1 cellular context compared by ENCODE assay signal in the genomic region with DNA sequence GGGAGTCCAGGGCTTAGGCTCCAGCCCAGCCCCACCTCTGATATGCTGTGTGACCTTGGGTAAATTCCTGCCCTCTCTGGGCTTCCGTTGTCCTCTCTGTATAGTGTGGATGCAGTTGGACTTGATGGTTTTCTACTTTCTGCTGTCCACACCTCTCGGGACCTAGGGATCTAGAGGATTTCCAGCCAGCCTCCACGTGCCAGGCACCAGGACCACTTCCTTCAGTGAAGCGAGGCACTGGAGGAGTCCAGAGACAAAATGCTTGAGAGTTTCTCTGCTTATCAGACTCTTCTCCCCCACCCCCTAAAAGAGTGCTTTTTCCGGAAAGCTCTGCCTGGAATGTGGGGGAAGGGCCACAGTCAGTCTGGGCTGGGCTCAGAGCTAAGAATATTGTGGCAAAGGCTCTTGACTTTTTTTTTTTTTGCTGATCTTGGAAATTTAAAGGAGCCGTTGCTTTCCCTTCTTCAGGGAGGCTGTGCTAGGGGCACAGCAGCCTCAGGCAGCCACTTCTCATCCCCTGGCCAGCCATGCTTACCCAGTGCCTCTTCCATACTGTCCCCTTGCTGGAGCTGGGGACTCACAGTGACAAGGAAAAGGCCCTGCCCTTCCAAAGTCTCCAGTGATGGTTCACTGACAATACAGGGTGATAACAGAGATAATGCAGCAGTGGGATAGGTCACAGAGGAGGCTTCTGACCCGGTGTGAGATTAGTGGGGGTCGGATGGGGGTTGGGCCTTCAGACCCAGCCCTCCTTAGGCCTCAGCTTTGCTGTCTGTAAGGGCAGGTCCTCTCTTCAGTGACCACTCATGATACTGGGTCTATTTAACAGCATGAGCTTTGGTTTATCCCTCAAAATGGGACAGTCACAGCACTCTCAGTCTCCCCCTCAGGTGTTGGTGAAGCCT.
TF ChIP-seq lines count a peak whose summit lies in the region.

No MANE protein-coding gene starts in this region.

TF ChIP-seq in K562, 482 proteins besides CTCF, POLR2A, EP300 and RAD21 (continued from another document and continues in another):
- TF ChIP-seq, protein P1, sequence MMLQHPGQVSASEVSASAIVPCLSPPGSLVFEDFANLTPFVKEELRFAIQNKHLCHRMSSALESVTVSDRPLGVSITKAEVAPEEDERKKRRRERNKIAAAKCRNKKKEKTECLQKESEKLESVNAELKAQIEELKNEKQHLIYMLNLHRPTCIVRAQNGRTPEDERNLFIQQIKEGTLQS (IDR thresholded peaks at IDR 0.05) = no peak
- TF ChIP-seq, protein P1 (CRISPR knock-in tag; conservative IDR thresholded peaks at IDR 0.05) = no peak
- TF ChIP-seq, protein P2, sequence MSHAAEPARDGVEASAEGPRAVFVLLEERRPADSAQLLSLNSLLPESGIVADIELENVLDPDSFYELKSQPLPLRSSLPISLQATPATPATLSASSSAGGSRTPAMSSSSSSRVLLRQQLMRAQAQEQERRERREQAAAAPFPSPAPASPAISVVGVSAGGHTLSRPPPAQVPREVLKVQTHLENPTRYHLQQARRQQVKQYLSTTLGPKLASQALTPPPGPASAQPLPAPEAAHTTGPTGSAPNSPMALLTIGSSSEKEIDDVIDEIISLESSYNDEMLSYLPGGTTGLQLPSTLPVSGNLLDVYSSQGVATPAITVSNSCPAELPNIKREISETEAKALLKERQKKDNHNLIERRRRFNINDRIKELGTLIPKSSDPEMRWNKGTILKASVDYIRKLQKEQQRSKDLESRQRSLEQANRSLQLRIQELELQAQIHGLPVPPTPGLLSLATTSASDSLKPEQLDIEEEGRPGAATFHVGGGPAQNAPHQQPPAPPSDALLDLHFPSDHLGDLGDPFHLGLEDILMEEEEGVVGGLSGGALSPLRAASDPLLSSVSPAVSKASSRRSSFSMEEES (CRISPR knock-in tag; IDR thresholded peaks at IDR 0.05) = no peak
- no peak for TF ChIP-seq ZNF408 (CRISPR knock-in tag; IDR thresholded peaks at IDR 0.05; ENCODE audit: low read depth)
- TF ChIP-seq, protein P3, sequence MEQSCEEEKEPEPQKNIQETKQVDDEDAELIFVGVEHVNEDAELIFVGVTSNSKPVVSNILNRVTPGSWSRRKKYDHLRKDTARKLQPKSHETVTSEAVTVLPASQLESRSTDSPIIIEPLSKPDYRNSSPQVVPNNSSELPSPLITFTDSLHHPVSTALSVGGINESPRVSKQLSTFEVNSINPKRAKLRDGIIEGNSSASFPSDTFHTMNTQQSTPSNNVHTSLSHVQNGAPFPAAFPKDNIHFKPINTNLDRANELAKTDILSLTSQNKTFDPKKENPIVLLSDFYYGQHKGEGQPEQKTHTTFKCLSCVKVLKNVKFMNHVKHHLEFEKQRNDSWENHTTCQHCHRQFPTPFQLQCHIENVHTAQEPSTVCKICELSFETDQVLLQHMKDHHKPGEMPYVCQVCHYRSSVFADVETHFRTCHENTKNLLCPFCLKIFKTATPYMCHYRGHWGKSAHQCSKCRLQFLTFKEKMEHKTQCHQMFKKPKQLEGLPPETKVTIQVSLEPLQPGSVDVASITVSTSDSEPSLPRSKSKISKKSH (CRISPR knock-in tag; IDR thresholded peaks at IDR 0.05) = no peak
- TF ChIP-seq CREBBP (IDR thresholded peaks at IDR 0.05; ENCODE audit: low read depth, low read length) = no peak
- TF ChIP-seq NFE2L1 (tag; IDR thresholded peaks at IDR 0.05; ENCODE audit: borderline replicate concordance, low read depth) = no peak
- peak in 1 of 2 experiments; percentile 45; a peak in 1 of 4 replicates for TF ChIP-seq TRIM24 (IDR thresholded peaks at IDR 0.05)
- TF ChIP-seq, protein P4, sequence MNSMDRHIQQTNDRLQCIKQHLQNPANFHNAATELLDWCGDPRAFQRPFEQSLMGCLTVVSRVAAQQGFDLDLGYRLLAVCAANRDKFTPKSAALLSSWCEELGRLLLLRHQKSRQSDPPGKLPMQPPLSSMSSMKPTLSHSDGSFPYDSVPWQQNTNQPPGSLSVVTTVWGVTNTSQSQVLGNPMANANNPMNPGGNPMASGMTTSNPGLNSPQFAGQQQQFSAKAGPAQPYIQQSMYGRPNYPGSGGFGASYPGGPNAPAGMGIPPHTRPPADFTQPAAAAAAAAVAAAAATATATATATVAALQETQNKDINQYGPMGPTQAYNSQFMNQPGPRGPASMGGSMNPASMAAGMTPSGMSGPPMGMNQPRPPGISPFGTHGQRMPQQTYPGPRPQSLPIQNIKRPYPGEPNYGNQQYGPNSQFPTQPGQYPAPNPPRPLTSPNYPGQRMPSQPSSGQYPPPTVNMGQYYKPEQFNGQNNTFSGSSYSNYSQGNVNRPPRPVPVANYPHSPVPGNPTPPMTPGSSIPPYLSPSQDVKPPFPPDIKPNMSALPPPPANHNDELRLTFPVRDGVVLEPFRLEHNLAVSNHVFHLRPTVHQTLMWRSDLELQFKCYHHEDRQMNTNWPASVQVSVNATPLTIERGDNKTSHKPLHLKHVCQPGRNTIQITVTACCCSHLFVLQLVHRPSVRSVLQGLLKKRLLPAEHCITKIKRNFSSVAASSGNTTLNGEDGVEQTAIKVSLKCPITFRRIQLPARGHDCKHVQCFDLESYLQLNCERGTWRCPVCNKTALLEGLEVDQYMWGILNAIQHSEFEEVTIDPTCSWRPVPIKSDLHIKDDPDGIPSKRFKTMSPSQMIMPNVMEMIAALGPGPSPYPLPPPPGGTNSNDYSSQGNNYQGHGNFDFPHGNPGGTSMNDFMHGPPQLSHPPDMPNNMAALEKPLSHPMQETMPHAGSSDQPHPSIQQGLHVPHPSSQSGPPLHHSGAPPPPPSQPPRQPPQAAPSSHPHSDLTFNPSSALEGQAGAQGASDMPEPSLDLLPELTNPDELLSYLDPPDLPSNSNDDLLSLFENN (IDR thresholded peaks at IDR 0.05; ENCODE audit: low read depth in 2 of 2, low read length in 2 of 2) = no peak
- TF ChIP-seq, protein P5, sequence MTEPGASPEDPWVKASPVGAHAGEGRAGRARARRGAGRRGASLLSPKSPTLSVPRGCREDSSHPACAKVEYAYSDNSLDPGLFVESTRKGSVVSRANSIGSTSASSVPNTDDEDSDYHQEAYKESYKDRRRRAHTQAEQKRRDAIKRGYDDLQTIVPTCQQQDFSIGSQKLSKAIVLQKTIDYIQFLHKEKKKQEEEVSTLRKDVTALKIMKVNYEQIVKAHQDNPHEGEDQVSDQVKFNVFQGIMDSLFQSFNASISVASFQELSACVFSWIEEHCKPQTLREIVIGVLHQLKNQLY (CRISPR knock-in tag; conservative IDR thresholded peaks at IDR 0.05) = no peak
- no peak; the same call in 1 of the 2 replicates for TF ChIP-seq PML (IDR thresholded peaks at IDR 0.05; ENCODE audit: low read length)
- TF ChIP-seq, protein P6, sequence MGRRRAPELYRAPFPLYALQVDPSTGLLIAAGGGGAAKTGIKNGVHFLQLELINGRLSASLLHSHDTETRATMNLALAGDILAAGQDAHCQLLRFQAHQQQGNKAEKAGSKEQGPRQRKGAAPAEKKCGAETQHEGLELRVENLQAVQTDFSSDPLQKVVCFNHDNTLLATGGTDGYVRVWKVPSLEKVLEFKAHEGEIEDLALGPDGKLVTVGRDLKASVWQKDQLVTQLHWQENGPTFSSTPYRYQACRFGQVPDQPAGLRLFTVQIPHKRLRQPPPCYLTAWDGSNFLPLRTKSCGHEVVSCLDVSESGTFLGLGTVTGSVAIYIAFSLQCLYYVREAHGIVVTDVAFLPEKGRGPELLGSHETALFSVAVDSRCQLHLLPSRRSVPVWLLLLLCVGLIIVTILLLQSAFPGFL (CRISPR knock-in tag; IDR thresholded peaks at IDR 0.05) = no peak
- TF ChIP-seq ZNF668 (CRISPR knock-in tag; IDR thresholded peaks at IDR 0.05) = no peak
- TF ChIP-seq, protein P7, sequence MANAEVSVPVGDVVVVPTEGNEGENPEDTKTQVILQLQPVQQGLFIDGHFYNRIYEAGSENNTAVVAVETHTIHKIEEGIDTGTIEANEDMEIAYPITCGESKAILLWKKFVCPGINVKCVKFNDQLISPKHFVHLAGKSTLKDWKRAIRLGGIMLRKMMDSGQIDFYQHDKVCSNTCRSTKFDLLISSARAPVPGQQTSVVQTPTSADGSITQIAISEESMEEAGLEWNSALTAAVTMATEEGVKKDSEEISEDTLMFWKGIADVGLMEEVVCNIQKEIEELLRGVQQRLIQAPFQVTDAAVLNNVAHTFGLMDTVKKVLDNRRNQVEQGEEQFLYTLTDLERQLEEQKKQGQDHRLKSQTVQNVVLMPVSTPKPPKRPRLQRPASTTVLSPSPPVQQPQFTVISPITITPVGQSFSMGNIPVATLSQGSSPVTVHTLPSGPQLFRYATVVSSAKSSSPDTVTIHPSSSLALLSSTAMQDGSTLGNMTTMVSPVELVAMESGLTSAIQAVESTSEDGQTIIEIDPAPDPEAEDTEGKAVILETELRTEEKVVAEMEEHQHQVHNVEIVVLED (CRISPR knock-in tag; IDR thresholded peaks at IDR 0.05) = no peak
- TF ChIP-seq SIN3A (IDR thresholded peaks at IDR 0.05; ENCODE audit: borderline replicate concordance in 2 of 2, control insufficient read depth in 1 of 2, low read depth in 2 of 2, low read length in 2 of 2) = no peak
- no peak for TF ChIP-seq NR2C2 (CRISPR knock-in tag; IDR thresholded peaks at IDR 0.05)
- peak; percentile 75 for TF ChIP-seq NR2C2 (tag; IDR thresholded peaks at IDR 0.05)
- TF ChIP-seq NCOA1 (IDR thresholded peaks at IDR 0.05; ENCODE audit: low read depth) = no peak
- TF ChIP-seq GABPB2 (CRISPR knock-in tag; conservative IDR thresholded peaks at IDR 0.05) = no peak
- no peak for TF ChIP-seq CSDE1 (IDR thresholded peaks at IDR 0.05)
- peak; percentile 35 for TF ChIP-seq MEIS2 (IDR thresholded peaks at IDR 0.05; ENCODE audit: partially characterized antibody)
- peak; percentile 99 for TF ChIP-seq ZNF316 (IDR thresholded peaks at IDR 0.05)
- TF ChIP-seq ZNF274 (IDR thresholded peaks at IDR 0.05; ENCODE audit: borderline replicate concordance, low read depth, low read length) = no peak
- peak; percentile 15; the same call in 1 of the 2 replicates for TF ChIP-seq ZC3H11A (IDR thresholded peaks at IDR 0.05; ENCODE audit: low read depth, low read length)
- peak; percentile 98 for TF ChIP-seq HDAC2 (IDR thresholded peaks at IDR 0.05)
- no peak for TF ChIP-seq FOXA3 (CRISPR knock-in tag; conservative IDR thresholded peaks at IDR 0.05 in 1 of 2, IDR thresholded peaks at IDR 0.05 in 1 of 2)
- peak in 1 of 2 experiments; percentile 86; a peak in 3 of 4 replicates for TF ChIP-seq RCOR1 (IDR thresholded peaks at IDR 0.05; ENCODE audit: borderline replicate concordance in 1 of 2, low read depth in 2 of 2, low read length in 2 of 2)
- TF ChIP-seq TARDBP (IDR thresholded peaks at IDR 0.05) = 0 out of 2 replicates have a peak, but pooled peaks have one; percentile 11
- TF ChIP-seq HDGF (IDR thresholded peaks at IDR 0.05) = peak; percentile 59; the same call in 1 of the 2 replicates
- no peak for TF ChIP-seq YY1 (IDR thresholded peaks at IDR 0.05; ENCODE audit: borderline replicate concordance in 1 of 3, control insufficient read depth in 1 of 3, extremely low read depth in 1 of 3, insufficient read depth in 3 of 3, insufficient read length in 1 of 3, insufficient replicate concordance in 2 of 3, low read depth in 1 of 3, low read length in 2 of 3)
- no peak for TF ChIP-seq ZBTB1 (CRISPR knock-in tag; IDR thresholded peaks at IDR 0.05; ENCODE audit: borderline replicate concordance, low read depth)
- TF ChIP-seq FUS (optimal IDR thresholded peaks at IDR 0.05; ENCODE audit: low read depth, low read length) = no peak
- TF ChIP-seq ZNF146 (CRISPR knock-in tag; IDR thresholded peaks at IDR 0.05; ENCODE audit: unreplicated experiment) = no peak
- no peak for TF ChIP-seq ZBTB17 (CRISPR knock-in tag; IDR thresholded peaks at IDR 0.05)
- peak; percentile 85 for TF ChIP-seq L3MBTL2 (IDR thresholded peaks at IDR 0.05)
- TF ChIP-seq NFIX (CRISPR knock-in tag; IDR thresholded peaks at IDR 0.05; ENCODE audit: low read depth) = no peak
- TF ChIP-seq SMAD4 (CRISPR knock-in tag; conservative IDR thresholded peaks at IDR 0.05) = 0 out of 2 replicates have a peak, but pooled peaks have one; percentile 62
- TF ChIP-seq, protein P8, sequence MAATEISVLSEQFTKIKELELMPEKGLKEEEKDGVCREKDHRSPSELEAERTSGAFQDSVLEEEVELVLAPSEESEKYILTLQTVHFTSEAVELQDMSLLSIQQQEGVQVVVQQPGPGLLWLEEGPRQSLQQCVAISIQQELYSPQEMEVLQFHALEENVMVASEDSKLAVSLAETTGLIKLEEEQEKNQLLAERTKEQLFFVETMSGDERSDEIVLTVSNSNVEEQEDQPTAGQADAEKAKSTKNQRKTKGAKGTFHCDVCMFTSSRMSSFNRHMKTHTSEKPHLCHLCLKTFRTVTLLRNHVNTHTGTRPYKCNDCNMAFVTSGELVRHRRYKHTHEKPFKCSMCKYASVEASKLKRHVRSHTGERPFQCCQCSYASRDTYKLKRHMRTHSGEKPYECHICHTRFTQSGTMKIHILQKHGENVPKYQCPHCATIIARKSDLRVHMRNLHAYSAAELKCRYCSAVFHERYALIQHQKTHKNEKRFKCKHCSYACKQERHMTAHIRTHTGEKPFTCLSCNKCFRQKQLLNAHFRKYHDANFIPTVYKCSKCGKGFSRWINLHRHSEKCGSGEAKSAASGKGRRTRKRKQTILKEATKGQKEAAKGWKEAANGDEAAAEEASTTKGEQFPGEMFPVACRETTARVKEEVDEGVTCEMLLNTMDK (IDR thresholded peaks at IDR 0.05; ENCODE audit: borderline replicate concordance, insufficient read depth, low read depth, low read length, poor library complexity, severe bottlenecking) = no peak
- TF ChIP-seq, protein P9, sequence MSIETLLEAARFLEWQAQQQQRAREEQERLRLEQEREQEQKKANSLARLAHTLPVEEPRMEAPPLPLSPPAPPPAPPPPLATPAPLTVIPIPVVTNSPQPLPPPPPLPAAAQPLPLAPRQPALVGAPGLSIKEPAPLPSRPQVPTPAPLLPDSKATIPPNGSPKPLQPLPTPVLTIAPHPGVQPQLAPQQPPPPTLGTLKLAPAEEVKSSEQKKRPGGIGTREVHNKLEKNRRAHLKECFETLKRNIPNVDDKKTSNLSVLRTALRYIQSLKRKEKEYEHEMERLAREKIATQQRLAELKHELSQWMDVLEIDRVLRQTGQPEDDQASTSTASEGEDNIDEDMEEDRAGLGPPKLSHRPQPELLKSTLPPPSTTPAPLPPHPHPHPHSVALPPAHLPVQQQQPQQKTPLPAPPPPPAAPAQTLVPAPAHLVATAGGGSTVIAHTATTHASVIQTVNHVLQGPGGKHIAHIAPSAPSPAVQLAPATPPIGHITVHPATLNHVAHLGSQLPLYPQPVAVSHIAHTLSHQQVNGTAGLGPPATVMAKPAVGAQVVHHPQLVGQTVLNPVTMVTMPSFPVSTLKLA (conservative IDR thresholded peaks at IDR 0.05) = 0 out of 4 replicates have a peak, but pooled peaks have one; percentile 14 to 33
- TF ChIP-seq, protein P10, sequence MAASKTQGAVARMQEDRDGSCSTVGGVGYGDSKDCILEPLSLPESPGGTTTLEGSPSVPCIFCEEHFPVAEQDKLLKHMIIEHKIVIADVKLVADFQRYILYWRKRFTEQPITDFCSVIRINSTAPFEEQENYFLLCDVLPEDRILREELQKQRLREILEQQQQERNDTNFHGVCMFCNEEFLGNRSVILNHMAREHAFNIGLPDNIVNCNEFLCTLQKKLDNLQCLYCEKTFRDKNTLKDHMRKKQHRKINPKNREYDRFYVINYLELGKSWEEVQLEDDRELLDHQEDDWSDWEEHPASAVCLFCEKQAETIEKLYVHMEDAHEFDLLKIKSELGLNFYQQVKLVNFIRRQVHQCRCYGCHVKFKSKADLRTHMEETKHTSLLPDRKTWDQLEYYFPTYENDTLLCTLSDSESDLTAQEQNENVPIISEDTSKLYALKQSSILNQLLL (CRISPR knock-in tag; IDR thresholded peaks at IDR 0.05; ENCODE audit: borderline replicate concordance) = no peak
- peak; percentile 99 for TF ChIP-seq RBM25 (IDR thresholded peaks at IDR 0.05; ENCODE audit: low read depth, low read length, severe bottlenecking)
- no peak for TF ChIP-seq RBM22 (IDR thresholded peaks at IDR 0.05; ENCODE audit: low read depth, low read length, poor library complexity, severe bottlenecking)
- TF ChIP-seq LARP7 (IDR thresholded peaks at IDR 0.05) = no peak
- TF ChIP-seq DACH1 (IDR thresholded peaks at IDR 0.05; ENCODE audit: partially characterized antibody) = peak; percentile 53
